8 cellular contexts compared by ENCODE assay signal in the genomic region with DNA sequence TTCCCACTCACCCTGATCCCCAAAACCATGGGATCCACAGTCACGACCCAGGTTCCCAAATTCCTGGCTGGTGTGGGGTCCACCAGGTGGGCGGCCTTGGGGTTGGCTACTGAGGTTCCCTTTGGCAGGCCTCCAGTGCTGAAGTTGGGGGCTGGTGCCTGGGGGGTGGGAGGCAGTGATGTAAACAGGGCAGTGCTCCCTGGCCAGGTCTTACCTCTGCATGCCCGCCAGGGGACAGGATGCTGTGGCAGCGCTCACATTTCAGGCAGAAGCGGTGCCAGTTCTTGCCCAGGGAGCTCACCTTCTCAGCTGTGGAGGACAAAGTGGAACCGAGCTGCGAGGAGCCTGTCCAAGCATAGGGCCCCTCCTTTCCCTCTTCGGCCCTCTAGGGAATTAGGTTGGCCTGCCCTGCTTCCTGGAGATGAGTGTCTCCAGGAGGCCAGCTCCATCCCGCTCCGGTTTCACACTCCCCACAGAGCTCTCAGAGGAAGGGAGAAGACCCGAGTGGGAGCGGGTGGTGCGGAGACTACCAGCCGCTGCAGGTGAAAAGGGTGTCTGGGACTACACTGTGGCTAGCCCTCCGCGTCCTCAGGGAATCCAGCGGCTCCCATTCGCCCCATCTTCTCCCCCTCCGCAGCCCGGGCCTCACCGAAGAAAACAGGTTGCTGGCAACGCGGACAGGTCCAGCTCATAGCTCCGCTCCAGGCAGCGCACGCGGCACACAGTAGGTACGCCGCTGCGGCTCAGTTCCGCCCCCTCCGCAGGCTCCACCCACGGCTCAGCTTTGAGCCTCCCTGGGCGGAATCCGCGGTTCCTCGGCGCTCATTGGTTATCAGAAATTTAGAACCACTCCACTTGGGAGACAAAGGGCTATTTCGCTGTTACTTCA. TPM values are rescaled to one million over a fixed set of nuclear protein-coding genes. Genes with fewer than 3 reads are reported as not detected.
DNase-seq lines count a peak whose midpoint lies in the region; ATAC-seq and TF ChIP-seq lines count a peak whose summit lies in the region.

A gene with protein sequence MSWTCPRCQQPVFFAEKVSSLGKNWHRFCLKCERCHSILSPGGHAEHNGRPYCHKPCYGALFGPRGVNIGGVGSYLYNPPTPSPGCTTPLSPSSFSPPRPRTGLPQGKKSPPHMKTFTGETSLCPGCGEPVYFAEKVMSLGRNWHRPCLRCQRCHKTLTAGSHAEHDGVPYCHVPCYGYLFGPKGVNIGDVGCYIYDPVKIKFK (minus strand): TSS at position 726 of the 889 bp plus-strand sequence. CDS start 34 bp downstream, at position 692.

- peaks cover 0 to 11% (median 0%) of the 10 kb centered on the region in 4 donors for H3K27me3 ChIP-seq in esophagus squamous epithelium
- peaks cover 0 to 33% of the 10 kb centered on the region in 2 donors for H3K27me3 ChIP-seq in tibial artery

- CTCF ChIA-PET in activated CD8-positive, alpha-beta memory T cell treated with anti-CD3 and anti-CD28 coated beads, Interleukin-2, amount 10 ng/mL, durations not matched to agents 7 days and 5 days (lab: Charles Lee) = interaction anchor here (0.6 to 2.8 kb wide), 19 partner anchors 10 to 380 kb away, joined by 3 to 17 read pairs (median 3); partner anchors contain the start of gene ZNF318

- whole genome bisulfite sequencing in esophagus squamous epithelium, 2 donors = 0 to 10% methylated on average over 6 to 8 of the region's 39 CpGs

- TF ChIP-seq CTCF in esophagus squamous epithelium (IDR thresholded peaks at IDR 0.05) = peak in 4 of 6 experiments; percentile 1 to 38 (median 25)
- TF ChIP-seq CTCF in nephron progenitor cell (IDR thresholded peaks at IDR 0.05) = peak; percentile 21
- TF ChIP-seq CTCF in tibial artery (IDR thresholded peaks at IDR 0.05) = no peak

- no peaks in the 10 kb centered on the region for H3K36me3 Mint-ChIP-seq in activated CD8-positive, alpha-beta memory T cell treated with anti-CD3 and anti-CD28 coated beads, Interleukin-2, amount 10 ng/mL, durations not matched to agents 7 days and 5 days
- H3K36me3 Mint-ChIP-seq in nephron progenitor cell (ENCODE audit: low read depth) = no peaks in the 10 kb centered on the region

- peak within 1 kb of the TSS; percentile 70 for H3K4me3 Mint-ChIP-seq in activated CD8-positive, alpha-beta memory T cell treated with anti-CD3 and anti-CD28 coated beads, Interleukin-2, amount 10 ng/mL, durations not matched to agents 7 days and 5 days
- H3K4me3 Mint-ChIP-seq in nephron progenitor cell = peak within 1 kb of the TSS; percentile 77

- DNase-seq in AG08395 (ENCODE audit: low spot score) (peak; percentile 76), NCI-H1436 treated with DMSO at 0.1 percent for 48 hours (lab: John Stamatoyannopoulos, UW) (peak; percentile 17), esophagus squamous epithelium (lab: John Stamatoyannopoulos, UW) (no peak), nephron progenitor cell (peak; percentile 63), tibial artery (peak in 1 of 2 donors; percentile 26), NCI-H446 (lab: John Stamatoyannopoulos, UW) (no peak)
- peak; percentile 65 for DNase-seq in activated CD8-positive, alpha-beta memory T cell treated with anti-CD3 and anti-CD28 coated beads, Interleukin-2, amount 10 ng/mL, durations not matched to agents 7 days and 5 days

- peaks cover 13% of the 10 kb centered on the region for H3K27me3 Mint-ChIP-seq in activated CD8-positive, alpha-beta memory T cell treated with anti-CD3 and anti-CD28 coated beads, Interleukin-2, amount 10 ng/mL, durations not matched to agents 7 days and 5 days
- peaks cover 18% of the 10 kb centered on the region for H3K27me3 Mint-ChIP-seq in nephron progenitor cell (ENCODE audit: low read depth, poor library complexity)

- peak; percentile 65 for ATAC-seq in GM19035 (IDR thresholded peaks at IDR 0.05; ENCODE audit: unreplicated experiment)
- ATAC-seq in activated CD8-positive, alpha-beta memory T cell treated with anti-CD3 and anti-CD28 coated beads, Interleukin-2, amount 10 ng/mL, durations not matched to agents 7 days and 5 days = peak; percentile 93

- H3K27ac Mint-ChIP-seq in activated CD8-positive, alpha-beta memory T cell treated with anti-CD3 and anti-CD28 coated beads, Interleukin-2, amount 10 ng/mL, durations not matched to agents 7 days and 5 days = no peak within 1 kb of the TSS
- H3K27ac Mint-ChIP-seq in nephron progenitor cell = no peak within 1 kb of the TSS

- H3K4me1 ChIP-seq in esophagus squamous epithelium = peaks cover 6 to 16% (median 9%) of the 10 kb centered on the region in 3 donors
- H3K4me1 ChIP-seq in tibial artery = peaks cover 0 to 13% (median 7%) of the 10 kb centered on the region in 4 donors

- peaks cover 12% of the 10 kb centered on the region for H3K4me1 Mint-ChIP-seq in activated CD8-positive, alpha-beta memory T cell treated with anti-CD3 and anti-CD28 coated beads, Interleukin-2, amount 10 ng/mL, durations not matched to agents 7 days and 5 days
- peaks cover 21% of the 10 kb centered on the region for H3K4me1 Mint-ChIP-seq in nephron progenitor cell

- no peaks in the 10 kb centered on the region for H3K9me3 Mint-ChIP-seq in activated CD8-positive, alpha-beta memory T cell treated with anti-CD3 and anti-CD28 coated beads, Interleukin-2, amount 10 ng/mL, durations not matched to agents 7 days and 5 days (ENCODE audit: low read depth)
- no peaks in the 10 kb centered on the region for H3K9me3 Mint-ChIP-seq in nephron progenitor cell

- no peak for TF ChIP-seq POLR2A in esophagus squamous epithelium (IDR thresholded peaks at IDR 0.05)

- no peak within 1 kb of the TSS for H3K27ac ChIP-seq in esophagus squamous epithelium
- H3K27ac ChIP-seq in tibial artery = no peak within 1 kb of the TSS

- H3K9me3 ChIP-seq in esophagus squamous epithelium (no peaks in the 10 kb centered on the region), tibial artery (no peaks in the 10 kb centered on the region)

- intact Hi-C loops in esophagus squamous epithelium (cut with DNase I) (no loop called here), tibial artery (cut with DNase I; ENCODE audit: low total_unique reads) (no loop called here)

- H3K36me3 ChIP-seq in esophagus squamous epithelium = no peaks in the 10 kb centered on the region
- no peaks in the 10 kb centered on the region for H3K36me3 ChIP-seq in tibial artery

- H3K4me3 ChIP-seq in esophagus squamous epithelium (peak within 1 kb of the TSS; percentile 20 to 62 (median 40)), tibial artery (peak within 1 kb of the TSS; percentile 36 to 42)

RNA-seq across cellular contexts. Expression of the gene that starts here (rescaled TPM):
- total RNA-seq in activated CD8-positive, alpha-beta memory T cell treated with anti-CD3 and anti-CD28 coated beads, Interleukin-2, amount 10 ng/mL, durations not matched to agents 7 days and 5 days = under 1 TPM; 0.50 to 0.66 TPM
- under 1 TPM in 3 of 4 donors, not detected in 1; 0.38 to 0.72 (median 0.41) TPM for total RNA-seq in esophagus squamous epithelium

Comparison
In these comparisons a context has a peak if more than half of its experiments do, and no peak if none do; other contexts are left out.
1. Peak in DNase-seq and ATAC-seq in activated CD8-positive, alpha-beta memory T cell treated with anti-CD3 and anti-CD28 coated beads, Interleukin-2, amount 10 ng/mL, durations not matched to agents 7 days and 5 days; RNA of the gene not detected or under 1 TPM.
2. DNase-seq: peak in AG08395 (single experiment), NCI-H1436 treated with DMSO at 0.1 percent for 48 hours (single experiment) and nephron progenitor cell (single experiment); none in esophagus squamous epithelium (single experiment) and NCI-H446 (0 of 2).
3. CTCF ChIP-seq: peak in esophagus squamous epithelium (4 of 6) and nephron progenitor cell (single experiment); none in tibial artery (0 of 2).